ENCODE assay signal across 19 cellular contexts in genomic region chr12:27334721-27335082, GRCh38. TPM values are rescaled to one million over a fixed set of nuclear protein-coding genes. Genes with fewer than 3 reads are reported as not detected.
DNase-seq lines count a peak whose midpoint lies in the region; ATAC-seq, FAIRE-seq and TF ChIP-seq lines count a peak whose summit lies in the region.
"Had no signal": no experiment of that assay in that cellular context is flagged by ENCODE, and none has a peak within 500 bp of the region (broad histone marks: within the 10 kb centered on the region; RNA-seq: fewer than 3 reads in every experiment).

No MANE protein-coding gene starts in this region.

- no peak for FAIRE-seq in GM12878 (lab: Jason Lieb, UNC)
- FAIRE-seq in HepG2 (lab: Jason Lieb, UNC), result no peak
- FAIRE-seq in kidney (lab: Jason Lieb, UNC), result no peak
- no peak for FAIRE-seq in urothelium cell line (lab: Jason Lieb, UNC)
- FAIRE-seq: A204.1 had no signal

- H3K4me3 Mint-ChIP-seq in Calu3 (ENCODE audit: low read depth, unreplicated experiment), result peak overlapping the region; percentile 81

- SMC1A ChIA-PET in GM12878 (lab: Charles Lee; ENCODE audit: uncharacterized antibody, unreplicated experiment), result interaction anchor here (0.9 to 20.9 kb wide), 19 partner anchors 10 to 468 kb away, joined by 3 to 207 read pairs (median 4); partner anchors contain the start of gene MED21

- POLR2A ChIA-PET in IMR-90 (lab: Charles Lee; ENCODE audit: unreplicated experiment), result no interaction called here
- POLR2A ChIA-PET in GM12878 (lab: Charles Lee), result interaction anchor here (1.4 to 4.1 kb wide), 5 partner anchors 10 to 91 kb away, joined by 3 to 20 read pairs (median 8); partner anchors contain the start of gene STK38L
- POLR2A ChIA-PET in HepG2 (lab: Yijun Ruan, JAX), result no interaction called here

- BruUV-seq in Calu3 (replicated peaks; lab: Mats Ljungman, UMichigan), result TSS peak; percentile 2
- BruUV-seq in IMR-90 (replicated peaks; lab: Mats Ljungman, UMichigan), result no TSS peak
- BruUV-seq in GM12878 (replicated peaks; lab: Mats Ljungman, UMichigan), result no TSS peak
- no TSS peak for BruUV-seq in HepG2 (replicated peaks; lab: Mats Ljungman, UMichigan)

- H2BK120ac ChIP-seq in IMR-90 (ENCODE audit: low read depth, low read length), result no peak overlapping the region

- H3K9me3 ChIP-seq in IMR-90 (ENCODE audit: control insufficient read depth, insufficient read depth, low read length) (no peaks in the 10 kb centered on the region), GM12878 (replicated peaks; ENCODE audit: control insufficient read depth, insufficient read depth, low read length) (no peaks in the 10 kb centered on the region), HepG2 (ENCODE audit: low read length) (no peaks in the 10 kb centered on the region), kidney (ENCODE audit: control insufficient read depth in 1 of 2, low read length in 2 of 2) (no peaks in the 10 kb centered on the region)
- H3K9me3 ChIP-seq: SJCRH30 had no signal

- no peak overlapping the region for H3K4me2 ChIP-seq in IMR-90 (ENCODE audit: low read depth, low read length)
- H3K4me2 ChIP-seq in GM12878 (ENCODE audit: control insufficient read depth, insufficient read depth), result peak overlapping the region; percentile 90
- H3K4me2 ChIP-seq in HepG2 (ENCODE audit: low read depth, low read length), result peak overlapping the region; percentile 93; the same call in 1 of the 2 replicates

- H3K4me1 Mint-ChIP-seq in Calu3 (ENCODE audit: low read depth, unreplicated experiment), result peaks cover 70% of the 10 kb centered on the region

- 0 out of 2 replicates have a peak overlapping the region, but pooled peaks have one; percentile 19 for H3K14ac ChIP-seq in IMR-90 (replicated peaks; ENCODE audit: low read depth, low read length)

- peaks cover 15% of the 10 kb centered on the region for H3K4me1 ChIP-seq in IMR-90 (ENCODE audit: control insufficient read depth, insufficient read depth, low read length)
- H3K4me1 ChIP-seq in GM12878 (ENCODE audit: control insufficient read depth, insufficient read depth, low read length), result peaks cover 36% of the 10 kb centered on the region
- peaks cover 59% of the 10 kb centered on the region for H3K4me1 ChIP-seq in HepG2 (ENCODE audit: insufficient read depth, low read length)
- peaks cover 3 to 5% of the 10 kb centered on the region in 2 donors for H3K4me1 ChIP-seq in kidney (ENCODE audit: control insufficient read depth in 1 of 2, insufficient read depth in 1 of 2, low read depth in 1 of 2, low read length in 2 of 2)

- TF ChIP-seq RAD21 in IMR-90 (IDR thresholded peaks at IDR 0.05; ENCODE audit: low read length) (no peak), GM12878 (IDR thresholded peaks at IDR 0.05; ENCODE audit: insufficient read depth, low read depth, low read length) (no peak), HepG2 (CRISPR knock-in tag; IDR thresholded peaks at IDR 0.05) (no peak)

- no peak overlapping the region for H2BK20ac ChIP-seq in IMR-90 (ENCODE audit: low read depth, low read length)

- H4K5ac ChIP-seq in IMR-90 (ENCODE audit: low read depth, low read length), result no peak overlapping the region

- H3K27ac Mint-ChIP-seq in Calu3 (ENCODE audit: unreplicated experiment), result peak overlapping the region; percentile 76
- H3K27ac Mint-ChIP-seq: CD4-positive, alpha-beta T cell had no signal

- H2BK15ac ChIP-seq in IMR-90 (ENCODE audit: low read depth, low read length), result no peak overlapping the region

- no peak overlapping the region for H3K4me3 ChIP-seq in IMR-90 (ENCODE audit: insufficient read depth, low read depth, low read length)
- H3K4me3 ChIP-seq in GM12878, result peak overlapping the region; percentile 47
- H3K4me3 ChIP-seq in HepG2 (replicated peaks in 1 of 3; ENCODE audit: insufficient read depth in 1 of 3, low read depth in 2 of 3, low read length in 3 of 3), result no peak overlapping the region
- H3K4me3 ChIP-seq in kidney (ENCODE audit: low read length in 2 of 2), result no peak overlapping the region
- H3K4me3 ChIP-seq: SJCRH30 had no signal

- H3K27me3 ChIP-seq in IMR-90 (ENCODE audit: control insufficient read depth, insufficient read depth, low read length) (no peaks in the 10 kb centered on the region), GM12878 (replicated peaks in 1 of 2; ENCODE audit: control insufficient read depth in 2 of 2, insufficient read depth in 2 of 2, low read length in 1 of 2) (no peaks in the 10 kb centered on the region), HepG2 (ENCODE audit: control insufficient read depth in 1 of 2, insufficient read depth in 2 of 2, low read length in 2 of 2) (no peaks in the 10 kb centered on the region; a peak in 1 of 5 replicates)
- H3K27me3 ChIP-seq: SJCRH30 had no signal

- no peak overlapping the region for H2AK5ac ChIP-seq in IMR-90 (ENCODE audit: low read depth, low read length)

- H3K23ac ChIP-seq in IMR-90 (ENCODE audit: low read depth, low read length), result no peak overlapping the region

- H4K8ac ChIP-seq in IMR-90 (ENCODE audit: low read depth in 2 of 2, low read length in 2 of 2), result no peak overlapping the region

- CTCF ChIA-PET in Calu3 (lab: Charles Lee) (interaction anchor here (1.4 kb wide), 1 partner anchor 18 kb away, joined by 8 read pairs; no protein-coding TSS in a partner anchor), IMR-90 (lab: Yijun Ruan, JAX) (no interaction called here), GM12878 (lab: Yijun Ruan, JAX) (interaction anchor here (0.7 to 2.4 kb wide), 7 partner anchors 10 to 370 kb away, joined by 3 to 17 read pairs (median 4); no protein-coding TSS in a partner anchor), HepG2 (lab: Yijun Ruan, JAX; ENCODE audit: low intra/inter-chr PET ratio, low total read pairs) (no interaction called here)

- H3K79me2 ChIP-seq in GM12878 (ENCODE audit: control insufficient read depth, insufficient read depth, low read length), result peaks cover 79% of the 10 kb centered on the region
- peaks cover 11% of the 10 kb centered on the region for H3K79me2 ChIP-seq in HepG2 (ENCODE audit: insufficient read depth, low read length)

- H3K9me1 ChIP-seq in IMR-90 (ENCODE audit: insufficient read depth, low read length), result peaks cover 13% of the 10 kb centered on the region

- no peaks in the 10 kb centered on the region for H3K9me3 Mint-ChIP-seq in Calu3 (ENCODE audit: low read depth, unreplicated experiment)
- H3K9me3 Mint-ChIP-seq: CD4-positive, alpha-beta T cell had no signal

- no peak for ATAC-seq in IMR-90 (ENCODE audit: low read depth)
- ATAC-seq in GM12878, result no peak
- ATAC-seq in HepG2, result no peak
- ATAC-seq in HG02981 (IDR thresholded peaks at IDR 0.05; ENCODE audit: unreplicated experiment), result no peak

- dilution Hi-C loops in IMR-90 (cut with HindIII; ENCODE audit: low sequenced_read_pairs, unreplicated experiment), result no loop called here

- H4K20me1 ChIP-seq in IMR-90 (ENCODE audit: insufficient read depth, low read length) (no peaks in the 10 kb centered on the region), GM12878 (ENCODE audit: control insufficient read depth, insufficient read depth) (no peaks in the 10 kb centered on the region), HepG2 (ENCODE audit: insufficient read depth, low read length) (no peaks in the 10 kb centered on the region; the same call in 1 of the 2 replicates)

- H3K56ac ChIP-seq in IMR-90 (ENCODE audit: extremely low read depth, insufficient read depth, low read length), result no peak overlapping the region

- no peaks in the 10 kb centered on the region for H3K27me3 Mint-ChIP-seq in Calu3 (ENCODE audit: unreplicated experiment)

- TF ChIP-seq POLR2A in IMR-90 (IDR thresholded peaks at IDR 0.05; ENCODE audit: low read depth, low read length), result no peak
- no peak for TF ChIP-seq POLR2A in GM12878 (IDR thresholded peaks at IDR 0.05; ENCODE audit: low read depth, low read length)
- no peak for TF ChIP-seq POLR2A in HepG2 (IDR thresholded peaks at IDR 0.05; ENCODE audit: insufficient read depth in 1 of 2, low read depth in 2 of 2, low read length in 2 of 2)

- H2BK5ac ChIP-seq in IMR-90 (ENCODE audit: low read depth, low read length, poor library complexity, severe bottlenecking), result no peak overlapping the region

- H3K36me3 Mint-ChIP-seq in Calu3 (ENCODE audit: insufficient read depth, unreplicated experiment), result peaks cover 74% of the 10 kb centered on the region

- H2AFZ ChIP-seq in IMR-90 (replicated peaks; ENCODE audit: low read length, poor library complexity) (no peak overlapping the region), GM12878 (ENCODE audit: control insufficient read depth, low read depth, low read length) (no peak overlapping the region), HepG2 (ENCODE audit: low read length) (no peak overlapping the region)

- peaks cover 30 to 51% of the 10 kb centered on the region in 2 experiments for H3K79me1 ChIP-seq in IMR-90 (ENCODE audit: low read depth in 1 of 2, low read length in 2 of 2)

- no peak overlapping the region for H3K18ac ChIP-seq in IMR-90 (ENCODE audit: low read depth, low read length)

- TF ChIP-seq EP300 in GM12878 (IDR thresholded peaks at IDR 0.05; ENCODE audit: borderline replicate concordance in 1 of 2, control insufficient read depth in 1 of 2, low read depth in 2 of 2, low read length in 2 of 2) (no peak), HepG2 (IDR thresholded peaks at IDR 0.05; ENCODE audit: low read depth in 2 of 2, low read length in 2 of 2) (no peak), HepG2 (CRISPR knock-in tag; IDR thresholded peaks at IDR 0.05; ENCODE audit: borderline replicate concordance) (no peak)

- TF ChIP-seq CTCF in Calu3 (IDR thresholded peaks at IDR 0.05; ENCODE audit: unreplicated experiment) (no peak), IMR-90 (conservative IDR thresholded peaks at IDR 0.05; ENCODE audit: low read depth, low read length) (no peak), GM12878 (IDR thresholded peaks at IDR 0.05 in 2 of 3, conservative IDR thresholded peaks at IDR 0.05 in 1 of 3; ENCODE audit: control insufficient read depth in 2 of 3, extremely low read depth in 1 of 3, insufficient read depth in 1 of 3, low read depth in 3 of 3, low read length in 3 of 3) (no peak), HepG2 (CRISPR knock-in tag; IDR thresholded peaks at IDR 0.05) (no peak), kidney (IDR thresholded peaks at IDR 0.05; ENCODE audit: borderline replicate concordance, extremely low read depth, insufficient read depth) (no peak)

- intact Hi-C loops in Calu3 (cut with micrococcal nuclease; ENCODE audit: unreplicated experiment) (loop anchor here (5.0 kb wide), 1 partner anchor 188 kb away; the partner anchor contains the start of gene PPFIBP1), IMR-90 (cut with micrococcal nuclease) (loop anchor here (5.0 kb wide), 1 partner anchor 318 kb away; no protein-coding TSS in a partner anchor), GM12878 (cut with micrococcal nuclease; ENCODE audit: unreplicated experiment) (loop anchor here (2.0 to 5.0 kb wide), 2 partner anchors 50 to 368 kb away; no protein-coding TSS in a partner anchor), HepG2 (cut with micrococcal nuclease; ENCODE audit: unreplicated experiment) (loop anchor here (5.0 kb wide), 1 partner anchor 303 kb away; no protein-coding TSS in a partner anchor), kidney (cut with DNase I) (no loop called here)

- no peak overlapping the region for H3K4ac ChIP-seq in IMR-90 (ENCODE audit: low read depth, low read length)

- RAD21 ChIA-PET in GM12878 (lab: Charles Lee; ENCODE audit: unreplicated experiment), result interaction anchor here (0.8 to 5.5 kb wide), 19 partner anchors 8 to 270 kb away, joined by 3 to 36 read pairs (median 4); partner anchors contain the start of gene STK38L

- no peak overlapping the region for H2AK9ac ChIP-seq in IMR-90 (replicated peaks; ENCODE audit: low read depth, low read length, poor library complexity)

- H3K27ac ChIP-seq in IMR-90 (ENCODE audit: insufficient read depth, low read length), result no peak overlapping the region
- H3K27ac ChIP-seq in GM12878 (ENCODE audit: control insufficient read depth, insufficient read depth), result peak overlapping the region; percentile 89
- no peak overlapping the region for H3K27ac ChIP-seq in HepG2 (ENCODE audit: extremely low read length, insufficient read depth, low read length)
- H3K27ac ChIP-seq in kidney (ENCODE audit: low read depth in 2 of 2, low read length in 2 of 2), result no peak overlapping the region
- H3K27ac ChIP-seq: SJCRH30 had no signal

- H4K91ac ChIP-seq in IMR-90 (ENCODE audit: insufficient read depth, low read depth, low read length), result no peak overlapping the region

- in situ Hi-C loops in IMR-90 (cut with MboI; ENCODE audit: low sequenced_read_pairs), result no loop called here
- in situ Hi-C loops in GM12878 (cut with MboI), result no loop called here
- in situ Hi-C loops in HepG2 (cut with HindIII; ENCODE audit: extremely low pct_ligation_motif_present, low pct_unique_long_range_greater_than_20kb), result no loop called here

- H3K9ac ChIP-seq in IMR-90 (ENCODE audit: low read depth, low read length) (no peak overlapping the region), GM12878 (ENCODE audit: control insufficient read depth, insufficient read depth, low read length) (peak overlapping the region; percentile 91), HepG2 (ENCODE audit: insufficient read depth, low read depth, low read length) (no peak overlapping the region), kidney (ENCODE audit: low read length in 2 of 2) (no peak overlapping the region)

- DNase-seq in Calu3 (no peak), IMR-90 (no peak), GM12878 (ENCODE audit: low read depth, low spot score) (no peak), HepG2 (ENCODE audit: low spot score) (no peak), NCI-H774 (lab: John Stamatoyannopoulos, UW) (no peak), kidney (no peak), urothelium cell line (ENCODE audit: low spot score) (no peak)
- DNase-seq: CD4-positive, alpha-beta T cell; DMS79; HCEC 1CT; KBM-7; NCI-H1092 treated with DMSO at 0.1 percent for 48 hours; NCI-H1930; NCI-H2171; NCI-H82; RPMI8226; SJCRH30 had no signal

- WGBS in IMR-90 (ENCODE audit: extremely low coverage in 2 of 2, insufficient read length in 1 of 2), 2 experiments, result 83% methylated on average over 2 of the region's 6 CpGs; no CpG with 5 or more reads in 1 of the 2 experiments
- WGBS in GM12878 (ENCODE audit: insufficient coverage, insufficient replicate concordance, low lambda C conversion rate, missing lambda C conversion rate), result 55% methylated on average over 6 of the region's 6 CpGs
- whole genome bisulfite sequencing in HepG2 (ENCODE audit: low lambda C conversion rate), result 80% methylated on average over 6 of the region's 6 CpGs

- no peaks in the 10 kb centered on the region for H3K36me3 ChIP-seq in IMR-90 (ENCODE audit: control insufficient read depth, insufficient read depth, low read length)
- H3K36me3 ChIP-seq in GM12878 (ENCODE audit: control insufficient read depth in 2 of 2, insufficient read depth in 2 of 2, low read length in 1 of 2), result no peaks in the 10 kb centered on the region
- no peaks in the 10 kb centered on the region for H3K36me3 ChIP-seq in HepG2 (replicated peaks in 1 of 2; ENCODE audit: control insufficient read depth in 1 of 2, insufficient read depth in 2 of 2, low read length in 2 of 2)
- H3K36me3 ChIP-seq in kidney (ENCODE audit: control insufficient read depth in 1 of 2, insufficient read depth in 2 of 2, low read length in 2 of 2), result no peaks in the 10 kb centered on the region
- H3K36me3 ChIP-seq: SJCRH30 had no signal

RNA-seq across cellular contexts. Expression of gene BMAL2, which starts 2.1 kb away (rescaled TPM):
- total RNA-seq in Calu3 (2022) (68.2 and 71.2 TPM in 2 replicates), IMR-90 (2012; rRNA removed) (55.3 and 57.0 TPM in 2 replicates), GM12878 (2014; rRNA removed) (37.2 and 40.4 TPM in 2 replicates), GM12878 (2014; rRNA removed; fragmentation: Illumina TruSeq; extraction: Trizol) (53.6 TPM in 2 replicates), GM12878 (2021) (47.2 and 51.7 TPM in 2 replicates), HepG2 (2016; rRNA removed; fragmentation: Illumina TruSeq; extraction: Trizol) (27.4 and 37.1 TPM in 2 replicates), kidney (12.8 TPM)
- polyA plus RNA-seq in IMR-90 (2012; rRNA removed) (8.7 and 11.0 TPM in 2 replicates), GM12878 (2011; rRNA removed) (48.0 and 80.9 TPM in 2 replicates), GM12878 (2014; fragmentation: Illumina TruSeq; extraction: Trizol) (33.9 and 41.1 TPM in 2 replicates), GM12878 (2014; fragmentation: Nextera tagmentation; extraction: Ambion mirVana) (10 to 100 TPM in 1 of 2 experiments, 1 to 10 TPM in 1; 7.9 to 13.1 TPM), GM12878 (2014; rRNA removed) (19.2 and 25.2 TPM in 2 replicates), GM12878 (2016; fragmentation: Nextera tagmentation; extraction: Ambion mirVana) (10 to 100 TPM; 17.6 to 38.1 TPM), HepG2 (2011; rRNA removed) (3.7 and 4.8 TPM in 2 replicates), kidney (ENCODE audit: insufficient read depth, low read depth, low replicate concordance) (0.47 TPM)
- 2.4 and 3.4 TPM in 2 replicates for polyA plus RNA-seq in IMR-90 (2012; cell fraction: cytosol; rRNA removed)
- polyA plus RNA-seq in IMR-90 (2012; cell fraction: nucleus; rRNA removed; ENCODE audit: low replicate concordance), result 1.5 and 5.3 TPM in 2 replicates
- total RNA-seq in GM12878 (2013; cell fraction: nucleolus; rRNA removed), result 49.7 and 52.1 TPM in 2 replicates
- polyA plus RNA-seq in GM12878 (2011; ENCODE audit: low read depth), result 13.3 TPM
- polyA plus RNA-seq in GM12878 (2011; cell fraction: cytosol; rRNA removed), result 14.4 and 15.3 TPM in 2 replicates
- 14.0 and 16.0 TPM in 2 replicates for polyA plus RNA-seq in GM12878 (2011; cell fraction: nucleus; rRNA removed)
- polyA plus RNA-seq in GM12878 (2012), result 17.7 and 25.6 TPM in 2 replicates
- 32.5 and 45.8 TPM in 2 replicates for polyA minus RNA-seq in GM12878 (2011; rRNA and poly(A)+ RNA removed)
- polyA minus RNA-seq in GM12878 (2011; cell fraction: cytosol; rRNA and poly(A)+ RNA removed), result 22.6 and 33.0 TPM in 2 replicates
- 14.7 and 16.2 TPM in 2 replicates for polyA minus RNA-seq in GM12878 (2011; cell fraction: nucleus; rRNA and poly(A)+ RNA removed)
- 37.5 and 44.9 TPM in 2 replicates for total RNA-seq in HepG2 (2016; cell fraction: cytosol; rRNA removed; fragmentation: Illumina TruSeq; extraction: Trizol; ENCODE audit: low read depth)
- 26.8 and 36.0 TPM in 2 replicates for total RNA-seq in HepG2 (2016; cell fraction: insoluble cytoplasmic fraction; rRNA removed; fragmentation: Illumina TruSeq; extraction: Trizol)
- total RNA-seq in HepG2 (2016; cell fraction: membrane; rRNA removed; fragmentation: Illumina TruSeq; extraction: Trizol), result 68.9 and 79.0 TPM in 2 replicates
- total RNA-seq in HepG2 (2016; cell fraction: nucleus; rRNA removed; fragmentation: Illumina TruSeq; extraction: Trizol), result 12.4 and 15.0 TPM in 2 replicates
- 1.7 and 2.6 TPM in 2 replicates for polyA plus RNA-seq in HepG2 (2011; cell fraction: cytosol; rRNA removed)
- 1.1 and 1.2 TPM in 2 replicates for polyA plus RNA-seq in HepG2 (2011; cell fraction: nucleus; rRNA removed)
- polyA plus RNA-seq in HepG2 (2012), result 4.4 and 5.5 TPM in 2 replicates
- 38.8 and 41.5 TPM in 2 replicates for polyA plus RNA-seq in HepG2 (2016; cell fraction: cytosol; fragmentation: Illumina TruSeq; extraction: Trizol; ENCODE audit: low read depth)
- polyA plus RNA-seq in HepG2 (2016; cell fraction: insoluble cytoplasmic fraction; fragmentation: Illumina TruSeq; extraction: Trizol; ENCODE audit: low read depth), result 22.0 and 22.8 TPM in 2 replicates
- 46.5 and 53.9 TPM in 2 replicates for polyA plus RNA-seq in HepG2 (2016; cell fraction: membrane; fragmentation: Illumina TruSeq; extraction: Trizol; ENCODE audit: low read depth)
- polyA plus RNA-seq in HepG2 (2016; cell fraction: nucleus; fragmentation: Illumina TruSeq; extraction: Trizol; ENCODE audit: insufficient read depth, low read depth), result 12.6 TPM in 2 replicates
- 2.2 and 7.6 TPM in 2 replicates for polyA minus RNA-seq in HepG2 (2011; rRNA and poly(A)+ RNA removed; ENCODE audit: low replicate concordance)
- 6.4 and 9.6 TPM in 2 replicates for polyA minus RNA-seq in HepG2 (2011; cell fraction: cytosol; rRNA and poly(A)+ RNA removed)
- 4.9 and 9.3 TPM in 2 replicates for polyA minus RNA-seq in HepG2 (2011; cell fraction: nucleus; rRNA and poly(A)+ RNA removed)

Comparison
In these comparisons a context has a peak if more than half of its experiments do, and no peak if none do; other contexts are left out.
1. CTCF ChIA-PET loops: an anchor here in Calu3 (1.4 kb wide) and GM12878 (0.7 to 2.4 kb wide); none called in IMR-90 and HepG2.